Comparison of ENCODE assay signal across 10 cellular contexts in genomic region chr15:48897144-48897814, GRCh38. TPM values are rescaled to one million over a fixed set of nuclear protein-coding genes. Genes with fewer than 3 reads are reported as not detected.
DNase-seq lines count a peak whose midpoint lies in the region; ATAC-seq and TF ChIP-seq lines count a peak whose summit lies in the region.
"Had no signal": no experiment of that assay in that cellular context is flagged by ENCODE, and none has a peak within 500 bp of the region (broad histone marks: within the 10 kb centered on the region; RNA-seq: fewer than 3 reads in every experiment).

No MANE protein-coding gene starts in this region.

- no peak overlapping the region for H3K4me3 ChIP-seq in GM23338

- 0 out of 2 replicates have a peak overlapping the region, but pooled peaks have one; percentile 28 for H3K27ac ChIP-seq in GM23338 (ENCODE audit: low read depth)
- H3K27ac ChIP-seq: HL-60 had no signal

- no peaks in the 10 kb centered on the region for H3K79me2 ChIP-seq in GM23338 (replicated peaks; ENCODE audit: insufficient read depth)

- H3K27ac Mint-ChIP-seq in GM23338 (peak overlapping the region; percentile 90), natural killer cell (no peak overlapping the region)
- no peak overlapping the region for H3K27ac Mint-ChIP-seq in stimulated activated effector memory CD8-positive, alpha-beta T cell treated with anti-CD3 and anti-CD28 coated beads, Interleukin-12 subunit alpha, Interleukin-12 subunit beta, amount 100 ng/mL, for 72 hours

- DNase-seq in GM23338 (ENCODE audit: low spot score), result peak; percentile 52
- peak; percentile 56 for DNase-seq in amniotic epithelial cell (ENCODE audit: low read depth)
- no peak for DNase-seq in left ventricle myocardium superior
- no peak for DNase-seq in stimulated activated effector memory CD8-positive, alpha-beta T cell treated with anti-CD3 and anti-CD28 coated beads, Interleukin-12 subunit alpha, Interleukin-12 subunit beta, amount 100 ng/mL, for 72 hours (ENCODE audit: low spot score in 2 of 2)
- no peak for DNase-seq in D341Med (ENCODE audit: low spot score)
- no peak for DNase-seq in cerebellar nuclear complex (lab: John Stamatoyannopoulos, UW)
- DNase-seq in natural killer cell, result no peak

- H3K27me3 ChIP-seq in GM23338 (ENCODE audit: insufficient read depth), result no peaks in the 10 kb centered on the region

- peak overlapping the region; percentile 90 for H2AFZ ChIP-seq in GM23338

- intact Hi-C loops in left ventricle myocardium superior (cut with micrococcal nuclease) (no loop called here), natural killer cell (cut with micrococcal nuclease) (no loop called here)

- H3K4me2 ChIP-seq in GM23338, result peak overlapping the region; percentile 20; the same call in 1 of the 2 replicates

- H3K27me3 Mint-ChIP-seq in GM23338 (ENCODE audit: insufficient read depth, low read depth, poor library complexity) (peaks cover 2% of the 10 kb centered on the region), natural killer cell (ENCODE audit: low read depth in 2 of 2) (peaks cover 26 to 50% of the 10 kb centered on the region in 2 donors)

- ATAC-seq in GM23338 (peak; percentile 78), left ventricle myocardium superior (peak; percentile 87), natural killer cell (no peak), GM19035 (IDR thresholded peaks at IDR 0.05; ENCODE audit: unreplicated experiment) (no peak)
- ATAC-seq in stimulated activated effector memory CD8-positive, alpha-beta T cell treated with anti-CD3 and anti-CD28 coated beads, Interleukin-12 subunit alpha, Interleukin-12 subunit beta, amount 100 ng/mL, for 72 hours, result peak; percentile 28

- TF ChIP-seq CTCF in GM23338 (conservative IDR thresholded peaks at IDR 0.05; ENCODE audit: low read depth in 2 of 2), result no peak
- TF ChIP-seq CTCF in natural killer cell (IDR thresholded peaks at IDR 0.05), result no peak

- H3K36me3 Mint-ChIP-seq in GM23338 (ENCODE audit: low read depth) (no peaks in the 10 kb centered on the region), natural killer cell (no peaks in the 10 kb centered on the region)
- H3K36me3 Mint-ChIP-seq in stimulated activated effector memory CD8-positive, alpha-beta T cell treated with anti-CD3 and anti-CD28 coated beads, Interleukin-12 subunit alpha, Interleukin-12 subunit beta, amount 100 ng/mL, for 72 hours, result no peaks in the 10 kb centered on the region

- H3K4me3 Mint-ChIP-seq in GM23338, result peak overlapping the region; percentile 24; the same call in 1 of the 3 replicates
- H3K4me3 Mint-ChIP-seq in stimulated activated effector memory CD8-positive, alpha-beta T cell treated with anti-CD3 and anti-CD28 coated beads, Interleukin-12 subunit alpha, Interleukin-12 subunit beta, amount 100 ng/mL, for 72 hours, result no peak overlapping the region
- H3K4me3 Mint-ChIP-seq in natural killer cell, result no peak overlapping the region
- H3K4me3 Mint-ChIP-seq: central memory CD8-positive, alpha-beta T cell had no signal

- H3K9me2 ChIP-seq in GM23338 (ENCODE audit: insufficient read depth), result no peaks in the 10 kb centered on the region

- H3K36me3 ChIP-seq in GM23338 (ENCODE audit: insufficient read depth), result no peaks in the 10 kb centered on the region

- no peaks in the 10 kb centered on the region for H3K9me3 Mint-ChIP-seq in GM23338
- H3K9me3 Mint-ChIP-seq in stimulated activated effector memory CD8-positive, alpha-beta T cell treated with anti-CD3 and anti-CD28 coated beads, Interleukin-12 subunit alpha, Interleukin-12 subunit beta, amount 100 ng/mL, for 72 hours, result no peaks in the 10 kb centered on the region
- no peaks in the 10 kb centered on the region for H3K9me3 Mint-ChIP-seq in natural killer cell
- H3K9me3 Mint-ChIP-seq: central memory CD8-positive, alpha-beta T cell had no signal

- H3K4me1 ChIP-seq in GM23338 (ENCODE audit: insufficient read depth), result peaks cover 12% of the 10 kb centered on the region

- no peaks in the 10 kb centered on the region for H4K20me1 ChIP-seq in GM23338 (replicated peaks; ENCODE audit: insufficient read depth)

- peaks cover 18% of the 10 kb centered on the region for H3K4me1 Mint-ChIP-seq in GM23338
- H3K4me1 Mint-ChIP-seq in stimulated activated effector memory CD8-positive, alpha-beta T cell treated with anti-CD3 and anti-CD28 coated beads, Interleukin-12 subunit alpha, Interleukin-12 subunit beta, amount 100 ng/mL, for 72 hours, result peaks cover 6% of the 10 kb centered on the region
- H3K4me1 Mint-ChIP-seq in natural killer cell, result peaks cover 0 to 5% of the 10 kb centered on the region in 2 donors
- H3K4me1 Mint-ChIP-seq: central memory CD8-positive, alpha-beta T cell had no signal

- H3F3A ChIP-seq in GM23338 (replicated peaks; ENCODE audit: low read depth), result no peaks in the 10 kb centered on the region

TF ChIP-seq in GM23338, 12 proteins besides CTCF, POLR2A, EP300 and RAD21 (continues in another document):
- TF ChIP-seq POLR2AphosphoS5 (IDR thresholded peaks at IDR 0.05; ENCODE audit: low read depth) (no peak), ZNF114 (CRISPR knock-in tag; IDR thresholded peaks at IDR 0.05) (no peak), JUNB (IDR thresholded peaks at IDR 0.05; ENCODE audit: unreplicated experiment) (no peak), EZH2 (IDR thresholded peaks at IDR 0.05; ENCODE audit: low read depth, unreplicated experiment) (no peak), ZNF462 (CRISPR knock-in tag; IDR thresholded peaks at IDR 0.05) (no peak), ETS1 (IDR thresholded peaks at IDR 0.05) (no peak), CREB1 (CRISPR knock-in tag; IDR thresholded peaks at IDR 0.05; ENCODE audit: low read depth) (no peak)

RNA-seq across cellular contexts. Expression of gene EID1, which starts 19.3 kb away (rescaled TPM):
- total RNA-seq in GM23338 (2014; rRNA removed; shearing (Covaris generic)), result 113 and 119 TPM in 2 replicates
- 257 and 324 TPM in 2 replicates for polyA plus RNA-seq in GM23338 (2016; fragmentation: Nextera tagmentation; extraction: Ambion mirVana)
- total RNA-seq in left ventricle myocardium superior (223 TPM), natural killer cell (10 to 100 TPM; 63.5 to 70.2 (median 67.3) TPM)

Comparison
In these comparisons a context has a peak if more than half of its experiments do, and no peak if none do; other contexts are left out.
1. ATAC-seq: peak in GM23338 (single experiment), left ventricle myocardium superior (single experiment) and stimulated activated effector memory CD8-positive, alpha-beta T cell treated with anti-CD3 and anti-CD28 coated beads, Interleukin-12 subunit alpha, Interleukin-12 subunit beta, amount 100 ng/mL, for 72 hours (single experiment); none in natural killer cell (0 of 3) and GM19035 (single experiment).
2. DNase-seq: peak in GM23338 (single experiment) and amniotic epithelial cell (single experiment); none in left ventricle myocardium superior (single experiment), stimulated activated effector memory CD8-positive, alpha-beta T cell treated with anti-CD3 and anti-CD28 coated beads, Interleukin-12 subunit alpha, Interleukin-12 subunit beta, amount 100 ng/mL, for 72 hours (0 of 2), D341Med (single experiment), cerebellar nuclear complex (0 of 2) and natural killer cell (single experiment).